ENCODE assay signal across 14 cellular contexts in genomic region chr9:137021574-137021978, GRCh38. TPM values are rescaled to one million over a fixed set of nuclear protein-coding genes. Genes with fewer than 3 reads are reported as not detected.
"Had no signal": no experiment of that assay in that cellular context is flagged by ENCODE, and none has a peak within 500 bp of the region (broad histone marks: within the 10 kb centered on the region; RNA-seq: fewer than 3 reads in every experiment).

No MANE protein-coding gene starts in this region.

- H3K4me3 Mint-ChIP-seq: activated CD4-positive, alpha-beta T cell treated with anti-CD3 and anti-CD28 coated beads, Interleukin-2, amount 10 ng/mL, durations not matched to agents 7 days and 5 days; activated CD8-positive, alpha-beta T cell treated with anti-CD3 and anti-CD28 coated beads, Interleukin-2, amount 10 ng/mL, durations not matched to agents 7 days and 5 days; activated naive CD4-positive, alpha-beta T cell treated with anti-CD3 and anti-CD28 coated beads, Interleukin-2, amount 10 ng/mL, durations not matched to agents 7 days and 5 days; activated naive CD8-positive, alpha-beta T cell treated with anti-CD3 and anti-CD28 coated beads, Interleukin-2, amount 50 U/mL, for 24 hours; activated T-cell treated with anti-CD3 and anti-CD28 coated beads, Interleukin-2, amount 50 U/mL, for 24 hours; nephron; T-cell had no signal

- H3K27ac Mint-ChIP-seq: activated CD4-positive, alpha-beta T cell treated with anti-CD3 and anti-CD28 coated beads, Interleukin-2, amount 10 ng/mL, durations not matched to agents 7 days and 5 days; activated naive CD8-positive, alpha-beta T cell treated with anti-CD3 and anti-CD28 coated beads, Interleukin-2, amount 50 U/mL, for 24 hours; nephron; T-cell had no signal

- H3K27ac ChIP-seq: brain microvascular endothelial cell, lower lobe of right lung, vagina had no signal

- H3K27me3 Mint-ChIP-seq: activated CD4-positive, alpha-beta T cell treated with anti-CD3 and anti-CD28 coated beads, Interleukin-2, amount 10 ng/mL, durations not matched to agents 7 days and 5 days; activated naive CD8-positive, alpha-beta T cell treated with anti-CD3 and anti-CD28 coated beads, Interleukin-2, amount 50 U/mL, for 24 hours; activated T-cell treated with anti-CD3 and anti-CD28 coated beads, Interleukin-2, amount 50 U/mL, for 24 hours; T-cell had no signal

- FAIRE-seq: islet of Langerhans had no signal

- H3K4me3 ChIP-seq: lower lobe of right lung, tibial nerve, vagina had no signal

- H3K27me3 ChIP-seq: brain microvascular endothelial cell, tibial nerve, vagina had no signal

- H3K4me1 Mint-ChIP-seq: nephron had no signal

- H3K9me3 ChIP-seq: lower lobe of right lung, tibial nerve, vagina had no signal

- H3K9me3 Mint-ChIP-seq: activated CD4-positive, alpha-beta T cell treated with anti-CD3 and anti-CD28 coated beads, Interleukin-2, amount 10 ng/mL, durations not matched to agents 7 days and 5 days; activated naive CD4-positive, alpha-beta T cell treated with anti-CD3 and anti-CD28 coated beads, Interleukin-2, amount 10 ng/mL, durations not matched to agents 7 days and 5 days; activated naive CD8-positive, alpha-beta T cell treated with anti-CD3 and anti-CD28 coated beads, Interleukin-2, amount 50 U/mL, for 24 hours; activated T-cell treated with anti-CD3 and anti-CD28 coated beads, Interleukin-2, amount 50 U/mL, for 24 hours; nephron; T-cell had no signal

RNA-seq across cellular contexts. Expression of gene FUT7, which starts 10.3 kb away (rescaled TPM):
- total RNA-seq: glomerular endothelial cell, vagina had no signal
- polyA plus RNA-seq: aorta had no signal
